ENCODE assay signal across 1 cellular context in genomic region chr7:143518941-143519340, GRCh38.
TF ChIP-seq lines count a peak whose summit lies in the region.

No MANE protein-coding gene starts in this region.

TF ChIP-seq in SK-N-SH, 30 proteins besides CTCF, POLR2A, EP300 and RAD21:
- TF ChIP-seq MAX (IDR thresholded peaks at IDR 0.05; ENCODE audit: low read depth) = no peak; the same call in 1 of the 2 replicates
- TF ChIP-seq SMC3 (IDR thresholded peaks at IDR 0.05; ENCODE audit: low read depth, low read length) = no peak
- no peak for TF ChIP-seq TEAD4 (IDR thresholded peaks at IDR 0.05; ENCODE audit: borderline replicate concordance, insufficient read depth)
